In genomic region chr1:212329104-212329503, GRCh38 we compare ENCODE assay signal across 24 cellular contexts.
"Had no signal": no experiment of that assay in that cellular context is flagged by ENCODE, and none has a peak within 500 bp of the region (broad histone marks: within the 10 kb centered on the region; RNA-seq: fewer than 3 reads in every experiment).

No MANE protein-coding gene starts in this region.

- DNase-seq: dermis blood vessel endothelial cell; dorsolateral prefrontal cortex; effector CD4-positive, alpha-beta T cell; effector memory CD4-positive, alpha-beta T cell; foreskin keratinocyte; glutamatergic neuron; head of caudate nucleus; heart right ventricle; hippocampal formation; left cardiac atrium; left lung; left ventricle myocardium superior; lower lobe of right lung; mesenchymal stem cell; mucosa of descending colon; naive B cell had no signal

- H3K9me3 ChIP-seq: esophagus muscularis mucosa, left lung, lower lobe of right lung, mucosa of descending colon had no signal

- H3K4me1 Mint-ChIP-seq: mesothelial cell of epicardium had no signal

- ATAC-seq: foreskin keratinocyte, left cardiac atrium, left lung, lower lobe of right lung, mucosa of descending colon had no signal

- H3K27me3 ChIP-seq: dorsolateral prefrontal cortex, esophagus muscularis mucosa, foreskin keratinocyte, heart right ventricle, left lung had no signal

- H3K4me3 Mint-ChIP-seq: mesothelial cell of epicardium, naive B cell had no signal

- H3K4me3 ChIP-seq: coronary artery, dorsolateral prefrontal cortex, esophagus muscularis mucosa, heart right ventricle, left lung, lower lobe of right lung, mucosa of descending colon had no signal

- FAIRE-seq: colon, endothelial cell of umbilical vein, frontal cortex, islet of Langerhans, keratinocyte had no signal

- H3K27ac Mint-ChIP-seq: mesothelial cell of epicardium had no signal

- H3K27ac ChIP-seq: coronary artery, dorsolateral prefrontal cortex, esophagus muscularis mucosa, foreskin keratinocyte, heart right ventricle, left lung, lower lobe of right lung had no signal

- H3K4me1 ChIP-seq: foreskin keratinocyte, left lung had no signal

- H3K27me3 Mint-ChIP-seq: naive B cell had no signal

- H3K9me3 Mint-ChIP-seq: naive B cell had no signal
